ENCODE assay signal across 8 cellular contexts in genomic region chr21:33231526-33231925, GRCh38. TPM values are rescaled to one million over a fixed set of nuclear protein-coding genes. Genes with fewer than 3 reads are reported as not detected.
DNase-seq lines count a peak whose midpoint lies in the region; ATAC-seq lines count a peak whose summit lies in the region.
"Had no signal": no experiment of that assay in that cellular context is flagged by ENCODE, and none has a peak within 500 bp of the region (broad histone marks: within the 10 kb centered on the region; RNA-seq: fewer than 3 reads in every experiment).

No MANE protein-coding gene starts in this region.

- H3K4me1 Mint-ChIP-seq in activated T-helper 2 cell treated with anti-CD3 and anti-CD28 coated beads, Interferon-gamma antibody, Interleukin-2, Interleukin-4, amounts not matched to agents 10 μg/mL and 5 μg/mL and 100 μg/mL, durations not matched to agents 14 hours and 24 hours and 36 hours (ENCODE audit: low read depth) = peaks cover 49% of the 10 kb centered on the region
- H3K4me1 Mint-ChIP-seq in memory B cell = peaks cover 35% of the 10 kb centered on the region

- H3K9me2 ChIP-seq in Karpas-422 (replicated peaks; ENCODE audit: insufficient read depth, low read length) = no peaks in the 10 kb centered on the region

- intact Hi-C loops in activated T-helper 2 cell treated with anti-CD3 and anti-CD28 coated beads, Interferon-gamma antibody, Interleukin-2, Interleukin-4, amounts not matched to agents 10 μg/mL and 5 μg/mL and 100 μg/mL, durations not matched to agents 14 hours and 24 hours and 36 hours (cut with micrococcal nuclease) = loop anchor here (1.0 to 2.0 kb wide), 3 partner anchors 13 to 149 kb away; no protein-coding TSS in a partner anchor

- peaks cover 29% of the 10 kb centered on the region for H3K36me3 Mint-ChIP-seq in activated T-helper 2 cell treated with anti-CD3 and anti-CD28 coated beads, Interferon-gamma antibody, Interleukin-2, Interleukin-4, amounts not matched to agents 10 μg/mL and 5 μg/mL and 100 μg/mL, durations not matched to agents 14 hours and 24 hours and 36 hours (ENCODE audit: low read depth)
- H3K36me3 Mint-ChIP-seq in memory B cell = peaks cover 16% of the 10 kb centered on the region

- H3K27me3 Mint-ChIP-seq in activated T-helper 2 cell treated with anti-CD3 and anti-CD28 coated beads, Interferon-gamma antibody, Interleukin-2, Interleukin-4, amounts not matched to agents 10 μg/mL and 5 μg/mL and 100 μg/mL, durations not matched to agents 14 hours and 24 hours and 36 hours (ENCODE audit: low read depth) = no peaks in the 10 kb centered on the region
- no peaks in the 10 kb centered on the region for H3K27me3 Mint-ChIP-seq in memory B cell

- no peak for ATAC-seq in memory B cell (ENCODE audit: low read depth)

- H3K36me3 ChIP-seq in Karpas-422 (ENCODE audit: insufficient read depth, low read length) (peaks cover 10% of the 10 kb centered on the region; the same call in 1 of the 2 replicates), subcutaneous abdominal adipose tissue (ENCODE audit: control insufficient read depth in 5 of 5, insufficient read depth in 5 of 5, low read length in 5 of 5) (no peaks in the 10 kb centered on the region)
- H3K36me3 ChIP-seq: sigmoid colon had no signal

- H3K9me3 ChIP-seq in Karpas-422 (ENCODE audit: low read length) (no peaks in the 10 kb centered on the region), subcutaneous abdominal adipose tissue (ENCODE audit: control insufficient read depth in 5 of 5, low read length in 5 of 5) (no peaks in the 10 kb centered on the region)
- H3K9me3 ChIP-seq: sigmoid colon had no signal

- peak overlapping the region; percentile 98 for H3K9ac ChIP-seq in Karpas-422 (ENCODE audit: low read length)
- peak overlapping the region in 2 of 5 donors; percentile 16 to 92 for H3K9ac ChIP-seq in subcutaneous abdominal adipose tissue (ENCODE audit: low read length in 5 of 5)

- H3K4me3 ChIP-seq in Karpas-422 (ENCODE audit: low read length) (peak overlapping the region; percentile 99), subcutaneous abdominal adipose tissue (ENCODE audit: low read depth in 1 of 5, low read length in 5 of 5) (peak overlapping the region in 4 of 5 donors; percentile 85 to 95 (median 91))

- DNase-seq in Karpas-422 = no peak
- DNase-seq in activated T-helper 2 cell treated with anti-CD3 and anti-CD28 coated beads, Interferon-gamma antibody, Interleukin-2, Interleukin-4, amounts not matched to agents 10 μg/mL and 5 μg/mL and 100 μg/mL, durations not matched to agents 14 hours and 24 hours and 36 hours (ENCODE audit: low spot score) = no peak
- no peak for DNase-seq in memory B cell (ENCODE audit: low spot score in 2 of 2)
- no peak for DNase-seq in NCI-H2227 (lab: John Stamatoyannopoulos, UW; ENCODE audit: unreplicated experiment)
- DNase-seq in SKM-1 (lab: John Stamatoyannopoulos, UW; ENCODE audit: unreplicated experiment) = no peak
- DNase-seq in caudate nucleus (lab: John Stamatoyannopoulos, UW) = no peak
- DNase-seq: sigmoid colon had no signal

- peaks cover 65% of the 10 kb centered on the region for H3K79me2 ChIP-seq in Karpas-422 (ENCODE audit: low read length)

- H3K27ac Mint-ChIP-seq in activated T-helper 2 cell treated with anti-CD3 and anti-CD28 coated beads, Interferon-gamma antibody, Interleukin-2, Interleukin-4, amounts not matched to agents 10 μg/mL and 5 μg/mL and 100 μg/mL, durations not matched to agents 14 hours and 24 hours and 36 hours = peak overlapping the region; percentile 74
- peak overlapping the region; percentile 83 for H3K27ac Mint-ChIP-seq in memory B cell

- H3K27me3 ChIP-seq in Karpas-422 (ENCODE audit: low read length) (no peaks in the 10 kb centered on the region), subcutaneous abdominal adipose tissue (ENCODE audit: control insufficient read depth in 5 of 5, insufficient read depth in 4 of 5, low read length in 5 of 5) (peaks cover 0 to 2% (median 0%) of the 10 kb centered on the region in 5 donors)
- H3K27me3 ChIP-seq: sigmoid colon had no signal

- H2AFZ ChIP-seq in Karpas-422 (ENCODE audit: low read length) = no peak overlapping the region

- peak overlapping the region; percentile 82 for H3K27ac ChIP-seq in Karpas-422 (ENCODE audit: low read length)
- H3K27ac ChIP-seq in subcutaneous abdominal adipose tissue (ENCODE audit: low read depth, low read length) = peak overlapping the region; percentile 93
- H3K27ac ChIP-seq in caudate nucleus (ENCODE audit: low read depth, low read length) = no peak overlapping the region

- no peaks in the 10 kb centered on the region for H4K20me1 ChIP-seq in Karpas-422 (ENCODE audit: insufficient read depth, low read depth, low read length)

- H3K4me1 ChIP-seq in Karpas-422 (ENCODE audit: low read length) = peaks cover 67% of the 10 kb centered on the region
- peaks cover 11 to 51% (median 36%) of the 10 kb centered on the region in 5 donors for H3K4me1 ChIP-seq in subcutaneous abdominal adipose tissue (ENCODE audit: control insufficient read depth in 5 of 5, insufficient read depth in 5 of 5, low read length in 5 of 5)

- H3K4me3 Mint-ChIP-seq in activated T-helper 2 cell treated with anti-CD3 and anti-CD28 coated beads, Interferon-gamma antibody, Interleukin-2, Interleukin-4, amounts not matched to agents 10 μg/mL and 5 μg/mL and 100 μg/mL, durations not matched to agents 14 hours and 24 hours and 36 hours (ENCODE audit: low read depth) = peak overlapping the region; percentile 86
- H3K4me3 Mint-ChIP-seq in memory B cell = peak overlapping the region; percentile 89

- H3K9me3 Mint-ChIP-seq in activated T-helper 2 cell treated with anti-CD3 and anti-CD28 coated beads, Interferon-gamma antibody, Interleukin-2, Interleukin-4, amounts not matched to agents 10 μg/mL and 5 μg/mL and 100 μg/mL, durations not matched to agents 14 hours and 24 hours and 36 hours = no peaks in the 10 kb centered on the region
- H3K9me3 Mint-ChIP-seq in memory B cell = no peaks in the 10 kb centered on the region

- peak overlapping the region; percentile 84 for H3K4me2 ChIP-seq in Karpas-422 (ENCODE audit: low read depth, low read length, poor library complexity, severe bottlenecking)

RNA-seq across cellular contexts. Expression of gene IFNAR2, which starts 1.8 kb away (rescaled TPM):
- total RNA-seq in Karpas-422 (2014; rRNA removed; shearing (Covaris generic); ENCODE audit: low replicate concordance) = 10.2 and 25.3 TPM in 2 replicates
- 34.8 and 36.8 TPM in 2 replicates for total RNA-seq in activated T-helper 2 cell treated with anti-CD3 and anti-CD28 coated beads, Interferon-gamma antibody, Interleukin-2, Interleukin-4, amounts not matched to agents 10 μg/mL and 5 μg/mL and 100 μg/mL, durations not matched to agents 14 hours and 24 hours and 36 hours

RNA-seq across cellular contexts. Expression of gene IL10RB, which starts 34.6 kb away (rescaled TPM):
- 48.8 and 67.0 TPM in 2 replicates for total RNA-seq in Karpas-422 (2014; rRNA removed; shearing (Covaris generic); ENCODE audit: low replicate concordance)
- total RNA-seq in activated T-helper 2 cell treated with anti-CD3 and anti-CD28 coated beads, Interferon-gamma antibody, Interleukin-2, Interleukin-4, amounts not matched to agents 10 μg/mL and 5 μg/mL and 100 μg/mL, durations not matched to agents 14 hours and 24 hours and 36 hours = 23.4 and 24.7 TPM in 2 replicates
